Comparison of ENCODE assay signal across 19 cellular contexts in genomic region chr21:46255166-46255565, GRCh38. TPM values are rescaled to one million over a fixed set of nuclear protein-coding genes. Genes with fewer than 3 reads are reported as not detected.
DNase-seq lines count a peak whose midpoint lies in the region; ATAC-seq and TF ChIP-seq lines count a peak whose summit lies in the region.
"Had no signal": no experiment of that assay in that cellular context is flagged by ENCODE, and none has a peak within 500 bp of the region (broad histone marks: within the 10 kb centered on the region; RNA-seq: fewer than 3 reads in every experiment).

No MANE protein-coding gene starts in this region.

- peak overlapping the region in 4 of 7 donors; percentile 46 to 80 (median 70) for H3K27ac Mint-ChIP-seq in CD4-positive, alpha-beta memory T cell
- peak overlapping the region; percentile 89 for H3K27ac Mint-ChIP-seq in activated T-helper 17 cell treated with anti-CD3 and anti-CD28 coated beads, Interleukin-2, amount 50 U/mL, for 72 hours
- H3K27ac Mint-ChIP-seq: endodermal cell, HFFc6 had no signal

- H3K4me2 ChIP-seq in BLaER1 treated with 17β-estradiol and CSF1 and Interleukin-3, amounts not matched to agents 10 nM and 100 nM, result peak overlapping the region; percentile 56 to 96 (median 73); a peak in 16 of 22 replicates

- intact Hi-C loops in CD4-positive, alpha-beta memory T cell (cut with micrococcal nuclease), result no loop called here

- peaks cover 0 to 50% (median 22%) of the 10 kb centered on the region in 11 experiments; a peak in 14 of 22 replicates for H4K20me1 ChIP-seq in BLaER1 treated with 17β-estradiol and CSF1 and Interleukin-3, amounts not matched to agents 10 nM and 100 nM

- no peak for DNase-seq in CD4-positive, alpha-beta memory T cell
- DNase-seq in mesenteric fat pad (ENCODE audit: low spot score), result peak; percentile 62
- DNase-seq in H4 (ENCODE audit: low spot score), result no peak
- DNase-seq in GM13976 (ENCODE audit: low spot score), result no peak
- DNase-seq in HuH-7.5 (ENCODE audit: low spot score), result no peak
- DNase-seq: AML-193; DMS153; endodermal cell; heart right ventricle; HFFc6; NCI-H774; OCI-M1; stimulated activated CD4-positive, alpha-beta T cell treated with anti-CD3 and anti-CD28 coated beads, Interleukin-12 subunit alpha, Interleukin-12 subunit beta, amount 100 ng/mL, for 4 hours; T-helper 9 cell; thyroid gland had no signal

- in situ Hi-C loops in GM13976 (cut with MboI; ENCODE audit: low sequenced_read_pairs, unreplicated experiment), result no loop called here

- H3K4me3 ChIP-seq in BLaER1 treated with 17β-estradiol and CSF1 and Interleukin-3, amounts not matched to agents 10 nM and 100 nM, result no peak overlapping the region
- no peak overlapping the region for H3K4me3 ChIP-seq in CD4-positive, alpha-beta memory T cell (ENCODE audit: low read length in 2 of 2)
- H3K4me3 ChIP-seq: heart right ventricle, lung, thyroid gland had no signal

- H3K9ac ChIP-seq in BLaER1 treated with 17β-estradiol and CSF1 and Interleukin-3, amounts not matched to agents 10 nM and 100 nM, result peak overlapping the region in 3 of 11 experiments; percentile 4 to 47 (median 37); a peak in 2 of 22 replicates

- H3K36me3 ChIP-seq in BLaER1 treated with 17β-estradiol and CSF1 and Interleukin-3, amounts not matched to agents 10 nM and 100 nM, result peaks cover 91 to 100% (median 99%) of the 10 kb centered on the region in 11 experiments
- H3K36me3 ChIP-seq in CD4-positive, alpha-beta memory T cell (ENCODE audit: insufficient read depth, low read length), result peaks cover 39% of the 10 kb centered on the region

- H3K4me1 Mint-ChIP-seq in CD4-positive, alpha-beta memory T cell, result peaks cover 22 to 35% (median 28%) of the 10 kb centered on the region in 4 donors
- peaks cover 20% of the 10 kb centered on the region for H3K4me1 Mint-ChIP-seq in activated T-helper 17 cell treated with anti-CD3 and anti-CD28 coated beads, Interleukin-2, amount 50 U/mL, for 72 hours
- H3K4me1 Mint-ChIP-seq: endodermal cell had no signal

- ATAC-seq in activated T-helper 17 cell treated with anti-CD3 and anti-CD28 coated beads, Interleukin-2, amount 50 U/mL, for 72 hours (replicated peaks), result no peak
- no peak for ATAC-seq in HG03108 (IDR thresholded peaks at IDR 0.05; ENCODE audit: unreplicated experiment)

- H3K36me3 Mint-ChIP-seq in CD4-positive, alpha-beta memory T cell, result peaks cover 61 to 74% of the 10 kb centered on the region in 2 donors
- H3K36me3 Mint-ChIP-seq in activated T-helper 17 cell treated with anti-CD3 and anti-CD28 coated beads, Interleukin-2, amount 50 U/mL, for 72 hours (ENCODE audit: low read depth), result peaks cover 100% of the 10 kb centered on the region

- H3K27me3 Mint-ChIP-seq in CD4-positive, alpha-beta memory T cell, result no peaks in the 10 kb centered on the region
- no peaks in the 10 kb centered on the region for H3K27me3 Mint-ChIP-seq in activated T-helper 17 cell treated with anti-CD3 and anti-CD28 coated beads, Interleukin-2, amount 50 U/mL, for 72 hours

- CTCF ChIA-PET in CD4-positive, alpha-beta memory T cell (lab: Charles Lee; ENCODE audit: partially characterized antibody), result interaction anchor here (0.6 kb wide), 1 partner anchor 1427 kb away, joined by 4 read pairs; no protein-coding TSS in a partner anchor

- no peak for TF ChIP-seq CTCF in GM13976 (IDR thresholded peaks at IDR 0.05; ENCODE audit: borderline replicate concordance, control extremely low read depth, extremely low read depth, insufficient read depth, missing control alignments)

- no peaks in the 10 kb centered on the region for H3K9me3 Mint-ChIP-seq in CD4-positive, alpha-beta memory T cell
- no peaks in the 10 kb centered on the region for H3K9me3 Mint-ChIP-seq in activated T-helper 17 cell treated with anti-CD3 and anti-CD28 coated beads, Interleukin-2, amount 50 U/mL, for 72 hours
- H3K9me3 Mint-ChIP-seq: endodermal cell, HFFc6 had no signal

- H3K9me3 ChIP-seq in BLaER1 treated with 17β-estradiol and CSF1 and Interleukin-3, amounts not matched to agents 10 nM and 100 nM (replicated peaks in 1 of 11), result peaks cover 0 to 20% (median 0%) of the 10 kb centered on the region in 11 experiments; a peak in 10 of 22 replicates
- no peaks in the 10 kb centered on the region for H3K9me3 ChIP-seq in CD4-positive, alpha-beta memory T cell (ENCODE audit: control insufficient read depth in 1 of 2, low read length in 2 of 2)
- H3K9me3 ChIP-seq: heart right ventricle, thyroid gland had no signal

- H3K27me3 ChIP-seq in BLaER1 treated with 17β-estradiol and CSF1 and Interleukin-3, amounts not matched to agents 10 nM and 100 nM, result no peaks in the 10 kb centered on the region
- no peaks in the 10 kb centered on the region for H3K27me3 ChIP-seq in CD4-positive, alpha-beta memory T cell (ENCODE audit: insufficient read depth, low read length)
- H3K27me3 ChIP-seq: heart right ventricle, thyroid gland had no signal

- peak overlapping the region in 2 of 11 experiments; percentile 68 to 74; a peak in 1 of 22 replicates for H3K27ac ChIP-seq in BLaER1 treated with 17β-estradiol and CSF1 and Interleukin-3, amounts not matched to agents 10 nM and 100 nM
- H3K27ac ChIP-seq in CD4-positive, alpha-beta memory T cell (ENCODE audit: low read depth, low read length), result no peak overlapping the region
- H3K27ac ChIP-seq: thyroid gland had no signal

- H3K4me1 ChIP-seq in BLaER1 treated with 17β-estradiol and CSF1 and Interleukin-3, amounts not matched to agents 10 nM and 100 nM, result peaks cover 19 to 48% (median 39%) of the 10 kb centered on the region in 10 experiments
- peaks cover 28% of the 10 kb centered on the region for H3K4me1 ChIP-seq in CD4-positive, alpha-beta memory T cell (ENCODE audit: insufficient read depth, low read length)
- H3K4me1 ChIP-seq: thyroid gland had no signal

- POLR2A ChIA-PET in CD4-positive, alpha-beta memory T cell (lab: Charles Lee; ENCODE audit: partially characterized antibody), result interaction anchor here (0.9 kb wide), 1 partner anchor 379 kb away, joined by 4 read pairs; no protein-coding TSS in a partner anchor

- no peak overlapping the region for H3K4me3 Mint-ChIP-seq in CD4-positive, alpha-beta memory T cell
- no peak overlapping the region for H3K4me3 Mint-ChIP-seq in activated T-helper 17 cell treated with anti-CD3 and anti-CD28 coated beads, Interleukin-2, amount 50 U/mL, for 72 hours
- H3K4me3 Mint-ChIP-seq: endodermal cell, HFFc6 had no signal

RNA-seq across cellular contexts. Expression of gene LSS, which starts 26.6 kb away (rescaled TPM):
- total RNA-seq in CD4-positive, alpha-beta memory T cell, result 10 to 100 TPM; 53.2 to 54.5 TPM
- 10 to 100 TPM; 15.3 to 16.9 TPM for polyA plus RNA-seq in CD4-positive, alpha-beta memory T cell
- 10 to 100 TPM; 30.8 to 43.8 TPM for total RNA-seq in activated T-helper 17 cell treated with anti-CD3 and anti-CD28 coated beads, Interleukin-2, amount 50 U/mL, for 72 hours
- total RNA-seq in mesenteric fat pad, result 81.3 TPM
- total RNA-seq in H4 (2014; rRNA removed; shearing (Covaris generic)), result 27.1 and 46.4 TPM in 2 replicates

RNA-seq across cellular contexts. Expression of gene MCM3AP, which starts 30.2 kb away (rescaled TPM):
- total RNA-seq in CD4-positive, alpha-beta memory T cell, result 100 to 1,000 TPM; 155 to 168 TPM
- polyA plus RNA-seq in CD4-positive, alpha-beta memory T cell, result 10 to 100 TPM; 14.9 to 45.6 TPM
- 100 to 1,000 TPM; 105 to 118 TPM for total RNA-seq in activated T-helper 17 cell treated with anti-CD3 and anti-CD28 coated beads, Interleukin-2, amount 50 U/mL, for 72 hours
- total RNA-seq in mesenteric fat pad, result 89.8 TPM
- 41.7 and 48.9 TPM in 2 replicates for total RNA-seq in H4 (2014; rRNA removed; shearing (Covaris generic))

RNA-seq across cellular contexts. Expression of gene YBEY, which starts 31.0 kb away (rescaled TPM):
- 10 to 100 TPM; 11.5 to 14.7 TPM for total RNA-seq in CD4-positive, alpha-beta memory T cell
- polyA plus RNA-seq in CD4-positive, alpha-beta memory T cell, result 10 to 100 TPM; 15.5 to 18.9 TPM
- total RNA-seq in activated T-helper 17 cell treated with anti-CD3 and anti-CD28 coated beads, Interleukin-2, amount 50 U/mL, for 72 hours, result 10 to 100 TPM in 1 of 2 donors, 1 to 10 TPM in 1; 7.0 to 14.8 TPM
- 11.1 TPM for total RNA-seq in mesenteric fat pad
- total RNA-seq in H4 (2014; rRNA removed; shearing (Covaris generic)), result 38.2 and 42.9 TPM in 2 replicates
